Comparison of ENCODE assay signal across 31 cellular contexts in genomic region chr11:32827276-32827675, GRCh38. TPM values are rescaled to one million over a fixed set of nuclear protein-coding genes. Genes with fewer than 3 reads are reported as not detected.
"Had no signal": no experiment of that assay in that cellular context is flagged by ENCODE, and none has a peak within 500 bp of the region (broad histone marks: within the 10 kb centered on the region; RNA-seq: fewer than 3 reads in every experiment).

No MANE protein-coding gene starts in this region.

- H3K27ac ChIP-seq: body of pancreas, epithelial cell of prostate, esophagus squamous epithelium had no signal

- H3K9me3 ChIP-seq: body of pancreas, esophagus squamous epithelium had no signal

- H3K36me3 Mint-ChIP-seq: activated naive CD8-positive, alpha-beta T cell had no signal

- H3K27ac Mint-ChIP-seq: activated CD4-positive, alpha-beta memory T cell treated with anti-CD3 and anti-CD28 coated beads, Interleukin-2, amount 10 ng/mL, durations not matched to agents 7 days and 5 days; activated CD4-positive, alpha-beta T cell treated with anti-CD3 and anti-CD28 coated beads for 36 hours; activated CD4-positive, alpha-beta T cell treated with anti-CD3 and anti-CD28 coated beads, Interleukin-2, amount 10 ng/mL, durations not matched to agents 24 days and 14 days; activated naive CD8-positive, alpha-beta T cell; activated T-cell treated with anti-CD3 and anti-CD28 coated beads, Interleukin-2, amount 50 U/mL, for 24 hours; activated T-cell treated with anti-CD3 and anti-CD28 coated beads, Interleukin-2, amount 50 U/mL, for 72 hours; activated T-helper 17 cell treated with anti-CD3 and anti-CD28 coated beads, Interleukin-2, amount 50 U/mL, for 72 hours had no signal

- H3K9me3 Mint-ChIP-seq: activated CD4-positive, alpha-beta memory T cell treated with anti-CD3 and anti-CD28 coated beads, Interleukin-2, amount 10 ng/mL, durations not matched to agents 7 days and 5 days; activated CD4-positive, alpha-beta T cell treated with anti-CD3 and anti-CD28 coated beads, Interleukin-2, amount 10 ng/mL, durations not matched to agents 24 days and 14 days; activated T-cell treated with anti-CD3 and anti-CD28 coated beads, Interleukin-2, amount 50 U/mL, for 24 hours; activated T-cell treated with anti-CD3 and anti-CD28 coated beads, Interleukin-2, amount 50 U/mL, for 72 hours; activated T-helper 17 cell treated with anti-CD3 and anti-CD28 coated beads, Interleukin-2, amount 50 U/mL, for 72 hours had no signal

- H3K4me3 Mint-ChIP-seq: activated CD4-positive, alpha-beta memory T cell treated with anti-CD3 and anti-CD28 coated beads, Interleukin-2, amount 10 ng/mL, durations not matched to agents 7 days and 5 days; activated CD4-positive, alpha-beta T cell treated with anti-CD3 and anti-CD28 coated beads for 36 hours; activated naive CD8-positive, alpha-beta T cell; activated T-cell treated with anti-CD3 and anti-CD28 coated beads, Interleukin-2, amount 50 U/mL, for 24 hours; activated T-helper 17 cell treated with anti-CD3 and anti-CD28 coated beads, Interleukin-2, amount 50 U/mL, for 72 hours had no signal

- ATAC-seq: activated CD4-positive, alpha-beta T cell treated with anti-CD3 and anti-CD28 coated beads for 36 hours; activated T-cell treated with anti-CD3 and anti-CD28 coated beads, Interleukin-2, amount 50 U/mL, for 72 hours; activated T-helper 17 cell treated with anti-CD3 and anti-CD28 coated beads, Interleukin-2, amount 50 U/mL, for 72 hours; body of pancreas had no signal

- H3K4me3 ChIP-seq: body of pancreas, esophagus squamous epithelium had no signal

- H3K27me3 ChIP-seq: body of pancreas had no signal

- DNase-seq: activated CD4-positive, alpha-beta memory T cell treated with anti-CD3 and anti-CD28 coated beads, Interleukin-2, amount 10 ng/mL, durations not matched to agents 7 days and 5 days; activated CD4-positive, alpha-beta T cell treated with anti-CD3 and anti-CD28 coated beads for 36 hours; activated CD4-positive, alpha-beta T cell treated with anti-CD3 and anti-CD28 coated beads, Interleukin-2, amount 10 ng/mL, durations not matched to agents 24 days and 14 days; activated CD4-positive, CD25-positive, alpha-beta regulatory T cell; activated CD4-positive, CD25-positive, alpha-beta regulatory T cell treated with anti-CD3 and anti-CD28 coated beads, Interleukin-2, amount 50 U/mL, for 72 hours; activated CD8-positive, alpha-beta memory T cell treated with anti-CD3 and anti-CD28 coated beads, Interleukin-2, amount 50 U/mL, for 48 hours; activated effector memory CD4-positive, alpha-beta T cell treated with Interleukin-2 at 50 U/mL for 16 hours; activated gamma-delta T cell treated with Interleukin-2 at 50 U/mL for 16 hours; activated naive CD4-positive, alpha-beta T cell treated with anti-CD3 and anti-CD28 coated beads, Interleukin-2, amount 50 U/mL, for 16 hours; activated naive CD4-positive, alpha-beta T cell treated with Interleukin-2 at 50 U/mL for 16 hours; activated T-cell treated with anti-CD3 and anti-CD28 coated beads for 4 hours; activated T-cell treated with anti-CD3 and anti-CD28 coated beads, Interleukin-2, amount 50 U/mL, for 24 hours; activated T-cell treated with anti-CD3 and anti-CD28 coated beads, Interleukin-2, amount 50 U/mL, for 72 hours; amniotic stem cell; anterior cingulate cortex; body of pancreas; caudate nucleus; effector CD8-positive, alpha-beta T cell; esophagus squamous epithelium; head of caudate nucleus; T-helper 2 cell had no signal

RNA-seq across cellular contexts. Expression of gene PRRG4, which starts 2.5 kb away (rescaled TPM):
- total RNA-seq: chondrocyte had no signal
- polyA plus RNA-seq: endothelial cell of umbilical vein had no signal

RNA-seq across cellular contexts. Expression of gene CCDC73, which starts 32.8 kb away (rescaled TPM):
- total RNA-seq: activated CD4-positive, alpha-beta memory T cell treated with anti-CD3 and anti-CD28 coated beads, Interleukin-2, amount 10 ng/mL, durations not matched to agents 7 days and 5 days; activated CD4-positive, alpha-beta T cell treated with anti-CD3 and anti-CD28 coated beads for 36 hours; activated CD4-positive, alpha-beta T cell treated with anti-CD3 and anti-CD28 coated beads, Interleukin-2, amount 10 ng/mL, durations not matched to agents 24 days and 14 days; activated T-cell treated with anti-CD3 and anti-CD28 coated beads, Interleukin-2, amount 50 U/mL, for 72 hours; chondrocyte; dermis microvascular lymphatic vessel endothelial cell; endothelial cell of umbilical vein; fibroblast of villous mesenchyme; frontal cortex; T-helper 1 cell treated with Interleukin-12 subunit alpha and Interleukin-12 subunit beta and Interleukin-4 antibody, amounts not matched to agents 30 ng/mL and 1 ng/mL, for 36 hours had no signal
- polyA plus RNA-seq: endothelial cell of umbilical vein, fibroblast of lung had no signal
